In the genomic region with DNA sequence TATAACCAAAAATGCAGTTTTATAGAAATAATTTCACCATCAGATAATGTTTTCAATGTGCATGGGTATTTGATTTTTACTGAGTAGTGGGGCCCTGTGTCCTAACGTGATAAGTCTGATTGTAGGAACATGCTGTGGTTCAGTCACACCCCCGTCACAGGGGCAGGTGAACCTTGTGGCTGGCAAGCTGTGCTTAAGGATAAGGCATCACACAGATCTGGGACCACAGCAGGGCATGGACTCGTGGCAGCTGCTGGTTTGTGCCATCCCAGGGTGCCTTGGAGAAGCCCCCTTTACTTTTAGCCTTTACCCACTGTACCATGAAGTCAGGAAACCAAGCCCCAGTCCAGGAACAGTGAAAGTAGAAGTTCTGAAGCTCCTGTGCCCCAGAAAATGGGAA, we compare ENCODE assay signal across 20 cellular contexts. TPM values are rescaled to one million over a fixed set of nuclear protein-coding genes. Genes with fewer than 3 reads are reported as not detected.
DNase-seq lines count a peak whose midpoint lies in the region; ATAC-seq and TF ChIP-seq lines count a peak whose summit lies in the region.
"Had no signal": no experiment of that assay in that cellular context is flagged by ENCODE, and none has a peak within 500 bp of the region (broad histone marks: within the 10 kb centered on the region; RNA-seq: fewer than 3 reads in every experiment).

No MANE protein-coding gene starts in this region.

- no peaks in the 10 kb centered on the region for H3K4me1 ChIP-seq in upper lobe of right lung
- H3K4me1 ChIP-seq: A549; BLaER1 treated with 17β-estradiol and CSF1 and Interleukin-3, amounts not matched to agents 10 nM and 100 nM; Caco-2 had no signal

- H3K27ac Mint-ChIP-seq in activated T-cell treated with anti-CD3 and anti-CD28 coated beads, Interleukin-2, amount 50 U/mL, for 24 hours, result peak overlapping the region; percentile 35
- peak overlapping the region; percentile 67 for H3K27ac Mint-ChIP-seq in progenitor cell of endocrine pancreas
- H3K27ac Mint-ChIP-seq: B cell; CD4-positive, alpha-beta T cell; CD8-positive, alpha-beta T cell had no signal

- no peak overlapping the region for H3K27ac ChIP-seq in upper lobe of right lung
- H3K27ac ChIP-seq: 22Rv1; A549; BLaER1 treated with 17β-estradiol and CSF1 and Interleukin-3, amounts not matched to agents 10 nM and 100 nM; C4-2B had no signal

- no peaks in the 10 kb centered on the region for H3K27me3 Mint-ChIP-seq in activated T-cell treated with anti-CD3 and anti-CD28 coated beads, Interleukin-2, amount 50 U/mL, for 24 hours
- no peaks in the 10 kb centered on the region for H3K27me3 Mint-ChIP-seq in progenitor cell of endocrine pancreas
- H3K27me3 Mint-ChIP-seq: B cell; CD4-positive, alpha-beta T cell had no signal

- no peak overlapping the region for H3K4me3 Mint-ChIP-seq in activated T-cell treated with anti-CD3 and anti-CD28 coated beads, Interleukin-2, amount 50 U/mL, for 24 hours
- H3K4me3 Mint-ChIP-seq in progenitor cell of endocrine pancreas (ENCODE audit: low read depth), result no peak overlapping the region
- H3K4me3 Mint-ChIP-seq: B cell; CD4-positive, alpha-beta T cell; CD8-positive, alpha-beta T cell had no signal

- no peak overlapping the region for H3K4me3 ChIP-seq in upper lobe of right lung
- H3K4me3 ChIP-seq: A549; BLaER1 treated with 17β-estradiol and CSF1 and Interleukin-3, amounts not matched to agents 10 nM and 100 nM had no signal

- H3K9me3 ChIP-seq in upper lobe of right lung, result no peaks in the 10 kb centered on the region
- H3K9me3 ChIP-seq: A549; BLaER1 treated with 17β-estradiol and CSF1 and Interleukin-3, amounts not matched to agents 10 nM and 100 nM; Caco-2 had no signal

- H3K4me1 Mint-ChIP-seq in activated T-cell treated with anti-CD3 and anti-CD28 coated beads, Interleukin-2, amount 50 U/mL, for 24 hours (ENCODE audit: low read depth), result no peaks in the 10 kb centered on the region
- H3K4me1 Mint-ChIP-seq in progenitor cell of endocrine pancreas (ENCODE audit: low read depth), result peaks cover 6% of the 10 kb centered on the region

- ATAC-seq in upper lobe of right lung, result no peak
- no peak for ATAC-seq in GM19351 (IDR thresholded peaks at IDR 0.05; ENCODE audit: unreplicated experiment)
- ATAC-seq: A549; CD8-positive, alpha-beta T cell had no signal

- TF ChIP-seq CTCF in progenitor cell of endocrine pancreas (IDR thresholded peaks at IDR 0.05; ENCODE audit: unreplicated experiment) (no peak), upper lobe of right lung (IDR thresholded peaks at IDR 0.05) (no peak)

- no peaks in the 10 kb centered on the region for H3K27me3 ChIP-seq in upper lobe of right lung
- H3K27me3 ChIP-seq: BLaER1 treated with 17β-estradiol and CSF1 and Interleukin-3, amounts not matched to agents 10 nM and 100 nM had no signal

- H3K9me3 Mint-ChIP-seq in activated T-cell treated with anti-CD3 and anti-CD28 coated beads, Interleukin-2, amount 50 U/mL, for 24 hours, result no peaks in the 10 kb centered on the region
- H3K9me3 Mint-ChIP-seq in progenitor cell of endocrine pancreas (ENCODE audit: low read depth), result no peaks in the 10 kb centered on the region
- H3K9me3 Mint-ChIP-seq: CD4-positive, alpha-beta T cell; CD8-positive, alpha-beta T cell had no signal

- intact Hi-C loops in upper lobe of right lung (cut with DNase I), result no loop called here

- no peak for DNase-seq in activated T-cell treated with anti-CD3 and anti-CD28 coated beads, Interleukin-2, amount 50 U/mL, for 24 hours
- DNase-seq in activated T-cell treated with anti-CD3 and anti-CD28 coated beads for 4 hours (no peak), myocyte (ENCODE audit: low read depth) (peak; percentile 56), progenitor cell of endocrine pancreas (ENCODE audit: low spot score, unreplicated experiment) (no peak), upper lobe of right lung (peak; percentile 40), NCI-H774 (lab: John Stamatoyannopoulos, UW) (no peak), HK-2 (ENCODE audit: unreplicated experiment) (no peak)
- DNase-seq: AML-193; Caco-2; Calu3; CD4-positive, alpha-beta T cell; CD8-positive, alpha-beta T cell; DMS79 treated with DMSO at 0.1 percent for 48 hours; GF-D8 had no signal

- H3K36me3 ChIP-seq in upper lobe of right lung, result peaks cover 93% of the 10 kb centered on the region

- H3K36me3 Mint-ChIP-seq in activated T-cell treated with anti-CD3 and anti-CD28 coated beads, Interleukin-2, amount 50 U/mL, for 24 hours (ENCODE audit: low read depth), result peaks cover 94% of the 10 kb centered on the region
- H3K36me3 Mint-ChIP-seq in progenitor cell of endocrine pancreas (ENCODE audit: insufficient read depth), result peaks cover 14% of the 10 kb centered on the region

RNA-seq across cellular contexts. Expression of gene CCNK, which starts 16.7 kb away (rescaled TPM):
- total RNA-seq in myocyte (18.6 and 20.8 TPM in 2 replicates), progenitor cell of endocrine pancreas (64.1 and 64.8 TPM in 2 replicates), upper lobe of right lung (48.7 TPM)
- 38.2 TPM for polyA plus RNA-seq in myocyte (2012)

RNA-seq across cellular contexts. Expression of gene SETD3, which starts 17.2 kb away (rescaled TPM):
- total RNA-seq in myocyte (118 and 149 TPM in 2 replicates), progenitor cell of endocrine pancreas (46.0 and 51.7 TPM in 2 replicates), upper lobe of right lung (90.3 TPM)
- polyA plus RNA-seq in myocyte (2012), result 46.8 TPM

Comparison
In these comparisons a context has a peak if more than half of its experiments do, and no peak if none do; other contexts are left out.
1. DNase-seq: peak in myocyte (single experiment) and upper lobe of right lung (single experiment); none in activated T-cell treated with anti-CD3 and anti-CD28 coated beads, Interleukin-2, amount 50 U/mL, for 24 hours (single experiment), activated T-cell treated with anti-CD3 and anti-CD28 coated beads for 4 hours (single experiment), progenitor cell of endocrine pancreas (single experiment), NCI-H774 (single experiment) and HK-2 (single experiment).